In the genomic region with DNA sequence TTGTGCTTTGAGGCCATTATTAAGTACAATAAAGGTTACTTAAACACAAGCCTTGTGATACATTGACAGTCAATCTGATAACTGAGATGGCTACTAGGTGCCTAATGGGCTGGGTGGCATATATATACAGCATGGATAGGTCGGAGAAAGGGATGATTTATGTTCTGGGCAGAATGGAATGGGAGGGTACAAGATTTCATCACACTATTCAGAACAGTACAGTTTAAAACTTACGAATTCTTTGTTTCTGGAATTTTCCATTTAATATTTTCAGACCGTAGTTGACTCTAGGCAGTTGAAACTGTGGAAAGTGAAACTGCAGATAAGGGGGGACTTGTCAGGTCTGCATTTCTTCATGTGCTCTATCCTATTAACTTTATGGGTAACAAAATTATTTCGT, we compare ENCODE assay signal across 7 cellular contexts. TPM values are rescaled to one million over a fixed set of nuclear protein-coding genes. Genes with fewer than 3 reads are reported as not detected.
DNase-seq lines count a peak whose midpoint lies in the region; ATAC-seq, FAIRE-seq and TF ChIP-seq lines count a peak whose summit lies in the region.
"Not testable (repeated sequence)": the region's sequence is repeated elsewhere in the genome, so short reads cannot be mapped to it uniquely, and the experiment has no call there.

No MANE protein-coding gene starts in this region.

- H2AFZ ChIP-seq in mesenchymal stem cell (ENCODE audit: low read depth, low read length), result not testable (repeated sequence)

- not testable (repeated sequence) for H3K4me1 ChIP-seq in A549; adipocyte (ENCODE audit: control insufficient read depth, insufficient read depth, low read length); mesenchymal stem cell (ENCODE audit: control insufficient read depth, insufficient read depth, low read depth, low read length)

- not testable (repeated sequence) for H4K91ac ChIP-seq in mesenchymal stem cell (ENCODE audit: low read length)

- not testable (repeated sequence) for H3K4ac ChIP-seq in mesenchymal stem cell (ENCODE audit: low read depth in 1 of 2, low read length in 2 of 2)

- H3K27me3 ChIP-seq in adipocyte (replicated peaks; ENCODE audit: control insufficient read depth, insufficient read depth, low read length); mesenchymal stem cell (ENCODE audit: control insufficient read depth in 1 of 2, insufficient read depth in 1 of 2, low read length in 2 of 2): not testable (repeated sequence)

- H2BK120ac ChIP-seq in mesenchymal stem cell (ENCODE audit: low read depth, low read length), result not testable (repeated sequence)

- H3K36me3 ChIP-seq in adipocyte (ENCODE audit: control insufficient read depth, insufficient read depth, low read length, severe bottlenecking); mesenchymal stem cell (ENCODE audit: control insufficient read depth in 1 of 2, insufficient read depth in 2 of 2, low read depth in 1 of 2, low read length in 2 of 2): not testable (repeated sequence)

- ATAC-seq in A549, result 0 out of 6 replicates have a peak, but pooled peaks of 1 of the 2 experiments have one; percentile 47
- ATAC-seq in left ventricle myocardium superior, result peak; percentile 36

- 91% methylated on average over 4 of the region's 4 CpGs for WGBS in A549 (ENCODE audit: missing lambda C conversion rate)
- WGBS in mesenchymal stem cell, result 100% methylated on average over 2 of the region's 4 CpGs

- TF ChIP-seq EP300 in A549 (IDR thresholded peaks at IDR 0.05), result not testable (repeated sequence)

- H2BK15ac ChIP-seq in mesenchymal stem cell (ENCODE audit: low read depth, poor library complexity, severe bottlenecking), result not testable (repeated sequence)

- CTCF ChIA-PET in A549 (lab: Yijun Ruan, JAX), result not testable (repeated sequence)

- H3K9me3 ChIP-seq in A549; adipocyte (ENCODE audit: control insufficient read depth, low read length); mesenchymal stem cell (ENCODE audit: control insufficient read depth, low read length): not testable (repeated sequence)

- not testable (repeated sequence) for TF ChIP-seq POLR2A in A549 (IDR thresholded peaks at IDR 0.05; ENCODE audit: low read length)

- H3K79me1 ChIP-seq in mesenchymal stem cell (replicated peaks; ENCODE audit: low read length, poor library complexity, severe bottlenecking), result not testable (repeated sequence)

- not testable (repeated sequence) for DNase-seq in A549 (ENCODE audit: low read depth in 1 of 2, low spot score in 1 of 2); HTR-8/SVneo (ENCODE audit: insufficient read length, low spot score); left ventricle myocardium superior
- DNase-seq in SK-N-DZ (ENCODE audit: low spot score) (peak; percentile 1), adipocyte (ENCODE audit: low read depth) (peak; percentile 3), fibroblast of mammary gland (ENCODE audit: low read depth) (peak; percentile 2), mesenchymal stem cell (peak; percentile 39)

- intact Hi-C loops in left ventricle myocardium superior (cut with micrococcal nuclease), result not testable (repeated sequence)

- H3K9ac ChIP-seq in adipocyte (ENCODE audit: low read length), result peak overlapping the region; percentile 21
- not testable (repeated sequence) for H3K9ac ChIP-seq in mesenchymal stem cell (ENCODE audit: low read length)

- not testable (repeated sequence) for H3K4me3 ChIP-seq in A549; adipocyte (ENCODE audit: low read length); fibroblast of mammary gland (ENCODE audit: control insufficient read depth, low read depth, low read length); mesenchymal stem cell (ENCODE audit: insufficient read depth in 1 of 2, low read depth in 1 of 2, low read length in 2 of 2)

- not testable (repeated sequence) for H2AK5ac ChIP-seq in mesenchymal stem cell (ENCODE audit: low read length, severe bottlenecking)

- POLR2A ChIA-PET in A549 (lab: Yijun Ruan, JAX), result not testable (repeated sequence)

- H2BK12ac ChIP-seq in mesenchymal stem cell (ENCODE audit: low read length in 2 of 2), result not testable (repeated sequence)

- not testable (repeated sequence) for H4K8ac ChIP-seq in mesenchymal stem cell (ENCODE audit: low read length)

- not testable (repeated sequence) for TF ChIP-seq CTCF in A549 (IDR thresholded peaks at IDR 0.05); fibroblast of mammary gland (conservative IDR thresholded peaks at IDR 0.05; ENCODE audit: control insufficient read depth, insufficient read depth, low read depth, low read length)

- FAIRE-seq in A549 (lab: Jason Lieb, UNC) (peak; percentile 32), HTR-8/SVneo (lab: Jason Lieb, UNC) (peak; percentile 57)

- not testable (repeated sequence) for TF ChIP-seq RAD21 in A549 (conservative IDR thresholded peaks at IDR 0.05 in 1 of 2, IDR thresholded peaks at IDR 0.05 in 1 of 2)

- H3K18ac ChIP-seq in mesenchymal stem cell (ENCODE audit: low read depth in 1 of 2, low read length in 2 of 2), result not testable (repeated sequence)

- H3K4me2 ChIP-seq in A549; mesenchymal stem cell (ENCODE audit: low read length, poor library complexity, severe bottlenecking): not testable (repeated sequence)

- not testable (repeated sequence) for H2BK5ac ChIP-seq in mesenchymal stem cell (ENCODE audit: low read depth, low read length, poor library complexity, severe bottlenecking)

- H3K23ac ChIP-seq in mesenchymal stem cell (ENCODE audit: low read length in 2 of 2), result not testable (repeated sequence)

- H3K14ac ChIP-seq in mesenchymal stem cell (ENCODE audit: low read length in 2 of 2), result not testable (repeated sequence)

- H3K27ac ChIP-seq in A549; mesenchymal stem cell (ENCODE audit: low read length, poor library complexity, severe bottlenecking): not testable (repeated sequence)

RNA-seq across cellular contexts. Expression of a gene that starts 23.8 kb away (rescaled TPM):
- polyA plus RNA-seq in A549 (2011; rRNA removed) (141 and 169 TPM in 2 replicates), A549 (2017; fragmentation: RNase III; extraction: RNeasy Plus Mini Kit Qiagen cat#74134 plus additional on column Dnase treatment) (99.2 to 104 TPM (median 100 TPM) in 3 replicates)
- 36.5 and 40.8 TPM in 2 replicates for polyA plus RNA-seq in A549 (2012; cell fraction: cytosol; rRNA removed)
- 77.1 and 108 TPM in 2 replicates for polyA plus RNA-seq in A549 (2012; cell fraction: nucleus; rRNA removed)
- polyA minus RNA-seq in A549 (2011; rRNA and poly(A)+ RNA removed), result 85.0 and 98.2 TPM in 2 replicates
- polyA plus RNA-seq in SK-N-DZ (2014; cell fraction: cytosol; rRNA removed), result 32.5 and 41.1 TPM in 2 replicates
- 68.4 and 105 TPM in 2 replicates for polyA plus RNA-seq in SK-N-DZ (2014; cell fraction: nucleus; rRNA removed)
- total RNA-seq in left ventricle myocardium superior, result 93.0 TPM
- polyA plus RNA-seq in mesenchymal stem cell (2013, experiment 1 of 2), result 55.9 TPM
- 52.4 TPM for polyA plus RNA-seq in mesenchymal stem cell (2013, experiment 2 of 2)
